In genomic region chr22:20509344-20510047, GRCh38 we compare ENCODE assay signal across 8 cellular contexts. TPM values are rescaled to one million over a fixed set of nuclear protein-coding genes. Genes with fewer than 3 reads are reported as not detected.
DNase-seq lines count a peak whose midpoint lies in the region; ATAC-seq and TF ChIP-seq lines count a peak whose summit lies in the region.

No MANE protein-coding gene starts in this region.

- WGBS in upper lobe of left lung, 2 donors, result 17 to 18% methylated on average over 7 of the region's 7 CpGs

- intact Hi-C loops in activated T-helper 2 cell treated with anti-CD3 and anti-CD28 coated beads, Interferon-gamma antibody, Interleukin-2, Interleukin-4, amounts not matched to agents 10 μg/mL and 5 μg/mL and 100 μg/mL, durations not matched to agents 14 hours and 24 hours and 36 hours (cut with micrococcal nuclease), result loop anchor here (1.0 to 2.0 kb wide), 2 partner anchors 11 to 41 kb away; no protein-coding TSS in a partner anchor

- peak overlapping the region; percentile 96 for H3K4me3 Mint-ChIP-seq in activated T-helper 2 cell treated with anti-CD3 and anti-CD28 coated beads, Interferon-gamma antibody, Interleukin-2, Interleukin-4, amounts not matched to agents 10 μg/mL and 5 μg/mL and 100 μg/mL, durations not matched to agents 14 hours and 24 hours and 36 hours (ENCODE audit: low read depth)
- peak overlapping the region; percentile 94 for H3K4me3 Mint-ChIP-seq in neural progenitor cell

- H3K79me2 ChIP-seq in OCI-LY1 (ENCODE audit: insufficient read depth, low read length) (peaks cover 58% of the 10 kb centered on the region), neural progenitor cell (ENCODE audit: low read depth) (peaks cover 70% of the 10 kb centered on the region)

- H3K27me3 ChIP-seq in OCI-LY1 (ENCODE audit: insufficient read depth, low read length), result no peaks in the 10 kb centered on the region
- no peaks in the 10 kb centered on the region for H3K27me3 ChIP-seq in neural progenitor cell
- H3K27me3 ChIP-seq in upper lobe of left lung, result no peaks in the 10 kb centered on the region

- no peaks in the 10 kb centered on the region for H3K9me3 ChIP-seq in OCI-LY1 (ENCODE audit: low read length)
- no peaks in the 10 kb centered on the region for H3K9me3 ChIP-seq in neural progenitor cell (ENCODE audit: low read depth)
- H3K9me3 ChIP-seq in upper lobe of left lung, result no peaks in the 10 kb centered on the region

- H3K4me1 Mint-ChIP-seq in activated T-helper 2 cell treated with anti-CD3 and anti-CD28 coated beads, Interferon-gamma antibody, Interleukin-2, Interleukin-4, amounts not matched to agents 10 μg/mL and 5 μg/mL and 100 μg/mL, durations not matched to agents 14 hours and 24 hours and 36 hours (ENCODE audit: low read depth), result peaks cover 54% of the 10 kb centered on the region
- peaks cover 38% of the 10 kb centered on the region for H3K4me1 Mint-ChIP-seq in neural progenitor cell

- peak in 3 of 4 donors; percentile 4 to 56 (median 32) for TF ChIP-seq POLR2A in upper lobe of left lung (IDR thresholded peaks at IDR 0.05)

- H3K36me3 ChIP-seq in OCI-LY1 (ENCODE audit: insufficient read depth, low read length) (peaks cover 9% of the 10 kb centered on the region), neural progenitor cell (no peaks in the 10 kb centered on the region), upper lobe of left lung (peaks cover 0 to 7% (median under 1%) of the 10 kb centered on the region in 4 donors)

- no peaks in the 10 kb centered on the region for H3K27me3 Mint-ChIP-seq in activated T-helper 2 cell treated with anti-CD3 and anti-CD28 coated beads, Interferon-gamma antibody, Interleukin-2, Interleukin-4, amounts not matched to agents 10 μg/mL and 5 μg/mL and 100 μg/mL, durations not matched to agents 14 hours and 24 hours and 36 hours (ENCODE audit: low read depth)
- peaks cover under 1% of the 10 kb centered on the region for H3K27me3 Mint-ChIP-seq in neural progenitor cell (ENCODE audit: insufficient read depth, low read depth)

- no peaks in the 10 kb centered on the region for H4K20me1 ChIP-seq in OCI-LY1 (ENCODE audit: insufficient read depth, low read length)
- peaks cover 47% of the 10 kb centered on the region for H4K20me1 ChIP-seq in neural progenitor cell (ENCODE audit: low read depth)

- ATAC-seq in upper lobe of left lung (ENCODE audit: low FRiP score in 2 of 2), result peak; percentile 85
- ATAC-seq in GM18868 (IDR thresholded peaks at IDR 0.05; ENCODE audit: unreplicated experiment), result no peak

- peaks cover 38% of the 10 kb centered on the region for H3K4me1 ChIP-seq in OCI-LY1 (ENCODE audit: insufficient read depth, low read length, severe bottlenecking)
- H3K4me1 ChIP-seq in neural progenitor cell, result peaks cover 23% of the 10 kb centered on the region
- peaks cover 40 to 56% (median 52%) of the 10 kb centered on the region in 4 donors for H3K4me1 ChIP-seq in upper lobe of left lung

- H3K9me3 Mint-ChIP-seq in activated T-helper 2 cell treated with anti-CD3 and anti-CD28 coated beads, Interferon-gamma antibody, Interleukin-2, Interleukin-4, amounts not matched to agents 10 μg/mL and 5 μg/mL and 100 μg/mL, durations not matched to agents 14 hours and 24 hours and 36 hours, result no peaks in the 10 kb centered on the region
- H3K9me3 Mint-ChIP-seq in neural progenitor cell, result no peaks in the 10 kb centered on the region

- H2AFZ ChIP-seq in OCI-LY1 (ENCODE audit: low read length) (no peak overlapping the region), neural progenitor cell (replicated peaks) (no peak overlapping the region)

- H3K36me3 Mint-ChIP-seq in activated T-helper 2 cell treated with anti-CD3 and anti-CD28 coated beads, Interferon-gamma antibody, Interleukin-2, Interleukin-4, amounts not matched to agents 10 μg/mL and 5 μg/mL and 100 μg/mL, durations not matched to agents 14 hours and 24 hours and 36 hours (ENCODE audit: low read depth), result peaks cover 45% of the 10 kb centered on the region
- H3K36me3 Mint-ChIP-seq in neural progenitor cell, result peaks cover 8% of the 10 kb centered on the region

- TF ChIP-seq EP300 in upper lobe of left lung (IDR thresholded peaks at IDR 0.05), result no peak

- H3K27ac ChIP-seq in OCI-LY1 (ENCODE audit: low read depth, low read length, poor library complexity, severe bottlenecking) (peak overlapping the region; percentile 19), neural progenitor cell (no peak overlapping the region), upper lobe of left lung (peak overlapping the region; percentile 94 to 98 (median 98))

- H3K27ac Mint-ChIP-seq in activated T-helper 2 cell treated with anti-CD3 and anti-CD28 coated beads, Interferon-gamma antibody, Interleukin-2, Interleukin-4, amounts not matched to agents 10 μg/mL and 5 μg/mL and 100 μg/mL, durations not matched to agents 14 hours and 24 hours and 36 hours, result peak overlapping the region; percentile 91
- H3K27ac Mint-ChIP-seq in neural progenitor cell, result no peak overlapping the region

- H3K4me2 ChIP-seq in OCI-LY1 (ENCODE audit: low read length) (peak overlapping the region; percentile 95), neural progenitor cell (peak overlapping the region; percentile 81)

- DNase-seq in GM04503 (ENCODE audit: low read depth), result peak; percentile 82
- DNase-seq in activated T-helper 2 cell treated with anti-CD3 and anti-CD28 coated beads, Interferon-gamma antibody, Interleukin-2, Interleukin-4, amounts not matched to agents 10 μg/mL and 5 μg/mL and 100 μg/mL, durations not matched to agents 14 hours and 24 hours and 36 hours (ENCODE audit: low spot score), result peak; percentile 34
- peak; percentile 96 for DNase-seq in fibroblast of villous mesenchyme (ENCODE audit: low read depth)
- DNase-seq in neural progenitor cell (ENCODE audit: low spot score), result peak; percentile 49
- peak in 1 of 2 donors; percentile 89 for DNase-seq in upper lobe of left lung
- DNase-seq in NCI-H1092 treated with DMSO at 0.1 percent for 48 hours (lab: John Stamatoyannopoulos, UW), result no peak

- H3K9ac ChIP-seq in OCI-LY1 (ENCODE audit: low read length) (peak overlapping the region; percentile 86), neural progenitor cell (no peak overlapping the region)

- H3F3A ChIP-seq in OCI-LY1 (ENCODE audit: insufficient read depth, low read length) (no peaks in the 10 kb centered on the region), neural progenitor cell (ENCODE audit: low read depth) (peaks cover 5% of the 10 kb centered on the region)

- TF ChIP-seq CTCF in OCI-LY1 (IDR thresholded peaks at IDR 0.05; ENCODE audit: low read length) (no peak), fibroblast of villous mesenchyme (IDR thresholded peaks at IDR 0.05; ENCODE audit: insufficient read depth, low read depth, low read length) (no peak), neural progenitor cell (IDR thresholded peaks at IDR 0.05) (no peak), upper lobe of left lung (IDR thresholded peaks at IDR 0.05) (no peak)

- no peaks in the 10 kb centered on the region for H3K9me2 ChIP-seq in OCI-LY1 (ENCODE audit: low read depth, low read length)

- H3K4me3 ChIP-seq in OCI-LY1 (ENCODE audit: low read depth, low read length, poor library complexity, severe bottlenecking) (peak overlapping the region; percentile 96), fibroblast of villous mesenchyme (ENCODE audit: low read depth, low read length) (peak overlapping the region; percentile 66), neural progenitor cell (peak overlapping the region; percentile 77), upper lobe of left lung (peak overlapping the region; percentile 47 to 94 (median 74))

RNA-seq across cellular contexts. Expression of gene MED15, which starts 2.1 kb away (rescaled TPM):
- 123 and 129 TPM in 2 replicates for total RNA-seq in activated T-helper 2 cell treated with anti-CD3 and anti-CD28 coated beads, Interferon-gamma antibody, Interleukin-2, Interleukin-4, amounts not matched to agents 10 μg/mL and 5 μg/mL and 100 μg/mL, durations not matched to agents 14 hours and 24 hours and 36 hours
- 37.0 and 51.0 TPM in 2 replicates for total RNA-seq in fibroblast of villous mesenchyme
- 11.4 and 21.3 TPM in 2 replicates for total RNA-seq in neural progenitor cell (ENCODE audit: low replicate concordance)
- 100 to 1,000 TPM in 4 of 6 donors, 10 to 100 TPM in 2; 64.2 to 170 (median 123) TPM for total RNA-seq in upper lobe of left lung

RNA-seq across cellular contexts. Expression of gene KLHL22, which starts 13.9 kb away (rescaled TPM):
- total RNA-seq in activated T-helper 2 cell treated with anti-CD3 and anti-CD28 coated beads, Interferon-gamma antibody, Interleukin-2, Interleukin-4, amounts not matched to agents 10 μg/mL and 5 μg/mL and 100 μg/mL, durations not matched to agents 14 hours and 24 hours and 36 hours, result 34.0 and 38.0 TPM in 2 replicates
- total RNA-seq in fibroblast of villous mesenchyme (29.3 and 31.1 TPM in 2 replicates), neural progenitor cell (ENCODE audit: low replicate concordance) (14.3 and 31.9 TPM in 2 replicates), upper lobe of left lung (10 to 100 TPM; 17.5 to 48.2 (median 22.7) TPM)
